21 cellular contexts compared by ENCODE assay signal in the genomic region with DNA sequence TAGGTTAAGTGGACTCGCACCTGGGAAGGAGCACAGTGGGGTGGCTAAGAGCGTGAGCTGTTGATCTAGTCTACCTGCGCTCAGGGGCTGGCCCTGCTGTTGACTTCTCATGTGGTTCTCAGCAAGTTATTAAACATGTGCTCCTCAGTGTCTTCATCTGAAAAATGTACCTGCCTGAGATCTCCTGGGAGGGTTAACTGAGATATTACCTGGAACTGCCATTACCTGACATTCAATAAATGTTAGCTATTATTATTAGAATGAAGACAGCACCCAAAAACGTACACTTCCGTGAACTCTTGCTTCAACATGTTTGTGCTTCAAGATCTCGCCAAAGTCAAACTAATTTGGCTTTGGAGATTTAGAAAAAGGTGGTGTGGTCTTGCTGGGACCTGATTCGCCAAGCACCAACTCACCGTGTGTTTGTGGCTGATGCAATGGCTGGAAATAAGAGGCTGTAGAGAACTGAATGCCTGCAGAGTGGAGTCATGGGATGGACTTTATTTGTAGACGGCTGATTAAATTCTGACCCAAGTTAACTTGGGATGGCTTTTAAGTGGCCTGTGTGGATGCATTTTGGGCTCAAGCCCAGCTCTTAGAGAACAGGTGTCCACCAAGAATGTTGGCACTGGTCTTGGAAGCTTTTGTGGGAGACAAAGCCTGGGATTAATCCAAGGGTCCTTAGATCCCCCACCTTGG.
A peak's percentile ranks its signal among the peaks of the same experiment; 100 is the strongest.
DNase-seq lines count a peak whose midpoint lies in the region; ATAC-seq and TF ChIP-seq lines count a peak whose summit lies in the region.
"Had no signal": no experiment of that assay in that cellular context is flagged by ENCODE, and none has a peak within 500 bp of the region (broad histone marks: within the 10 kb centered on the region; RNA-seq: fewer than 3 reads in every experiment).

No MANE protein-coding gene starts in this region.

- no peak overlapping the region for H3K4ac ChIP-seq in mesenchymal stem cell (ENCODE audit: low read depth in 1 of 2, low read length in 2 of 2)

- H2BK12ac ChIP-seq in mesenchymal stem cell (ENCODE audit: low read length in 2 of 2): no peak overlapping the region

- H3K9me3 ChIP-seq in mesenchymal stem cell (ENCODE audit: control insufficient read depth, low read length) (no peaks in the 10 kb centered on the region), hepatocyte (ENCODE audit: low read depth) (no peaks in the 10 kb centered on the region)
- H3K9me3 ChIP-seq: adrenal gland had no signal

- no peak for TF ChIP-seq POLR2A in erythroblast (IDR thresholded peaks at IDR 0.05; ENCODE audit: low read length)

- H3K4me1 ChIP-seq in mesenchymal stem cell (ENCODE audit: control insufficient read depth, insufficient read depth, low read depth, low read length): peaks cover 6% of the 10 kb centered on the region
- no peaks in the 10 kb centered on the region for H3K4me1 ChIP-seq in hepatocyte (ENCODE audit: insufficient read depth)

- TF ChIP-seq CTCF in RWPE1 (conservative IDR thresholded peaks at IDR 0.05; ENCODE audit: low read depth): no peak
- no peak for TF ChIP-seq CTCF in hepatocyte (IDR thresholded peaks at IDR 0.05; ENCODE audit: poor library complexity)
- no peak for TF ChIP-seq CTCF in foreskin fibroblast (IDR thresholded peaks at IDR 0.05; ENCODE audit: low read depth, low read length)

- H3K9me3 Mint-ChIP-seq in activated CD8-positive, alpha-beta T cell treated with anti-CD3 and anti-CD28 coated beads, Interleukin-2, amount 10 ng/mL, durations not matched to agents 7 days and 5 days (ENCODE audit: insufficient read depth): no peaks in the 10 kb centered on the region

- H3K27ac ChIP-seq in RWPE1 (peak overlapping the region; percentile 12; the same call in 1 of the 2 replicates), mesenchymal stem cell (ENCODE audit: low read length, poor library complexity, severe bottlenecking) (no peak overlapping the region), hepatocyte (no peak overlapping the region)
- H3K27ac ChIP-seq: adrenal gland, coronary artery had no signal

- H2AFZ ChIP-seq in mesenchymal stem cell (ENCODE audit: low read depth, low read length) (no peak overlapping the region), hepatocyte (no peak overlapping the region)

- no peak overlapping the region for H2BK5ac ChIP-seq in mesenchymal stem cell (ENCODE audit: low read depth, low read length, poor library complexity, severe bottlenecking)

- no peak overlapping the region for H2AK5ac ChIP-seq in mesenchymal stem cell (ENCODE audit: low read length, severe bottlenecking)

- H3K4me2 ChIP-seq in mesenchymal stem cell (ENCODE audit: low read length, poor library complexity, severe bottlenecking) (no peak overlapping the region), hepatocyte (no peak overlapping the region)

- ATAC-seq in activated CD8-positive, alpha-beta T cell treated with anti-CD3 and anti-CD28 coated beads, Interleukin-2, amount 10 ng/mL, durations not matched to agents 7 days and 5 days: no peak

- H3K36me3 ChIP-seq in mesenchymal stem cell (ENCODE audit: control insufficient read depth in 1 of 2, insufficient read depth in 2 of 2, low read depth in 1 of 2, low read length in 2 of 2): no peaks in the 10 kb centered on the region
- H3K36me3 ChIP-seq in hepatocyte (replicated peaks; ENCODE audit: insufficient read depth, low read depth): no peaks in the 10 kb centered on the region
- H3K36me3 ChIP-seq: adrenal gland had no signal

- H3K27ac Mint-ChIP-seq in activated CD8-positive, alpha-beta T cell treated with anti-CD3 and anti-CD28 coated beads, Interleukin-2, amount 10 ng/mL, durations not matched to agents 7 days and 5 days: no peak overlapping the region

- no peak overlapping the region for H3K18ac ChIP-seq in mesenchymal stem cell (ENCODE audit: low read depth in 1 of 2, low read length in 2 of 2)

- H3K9ac ChIP-seq in mesenchymal stem cell (ENCODE audit: low read length): no peak overlapping the region

- H3K27me3 ChIP-seq in mesenchymal stem cell (ENCODE audit: control insufficient read depth in 1 of 2, insufficient read depth in 1 of 2, low read length in 2 of 2) (no peaks in the 10 kb centered on the region), hepatocyte (no peaks in the 10 kb centered on the region)
- H3K27me3 ChIP-seq: adrenal gland had no signal

- CTCF ChIA-PET in RWPE1 (lab: Yijun Ruan, JAX): no interaction called here
- CTCF ChIA-PET in activated CD8-positive, alpha-beta T cell treated with anti-CD3 and anti-CD28 coated beads, Interleukin-2, amount 10 ng/mL, durations not matched to agents 7 days and 5 days (lab: Charles Lee): no interaction called here

- H4K91ac ChIP-seq in mesenchymal stem cell (ENCODE audit: low read length): no peak overlapping the region

- no peak overlapping the region for H3K23ac ChIP-seq in mesenchymal stem cell (ENCODE audit: low read length in 2 of 2)

- no peaks in the 10 kb centered on the region for H3K79me2 ChIP-seq in hepatocyte

- no peaks in the 10 kb centered on the region for H3K27me3 Mint-ChIP-seq in activated CD8-positive, alpha-beta T cell treated with anti-CD3 and anti-CD28 coated beads, Interleukin-2, amount 10 ng/mL, durations not matched to agents 7 days and 5 days (ENCODE audit: low read depth)

- H4K8ac ChIP-seq in mesenchymal stem cell (ENCODE audit: low read length): no peak overlapping the region

- no peak overlapping the region for H3K4me3 Mint-ChIP-seq in activated CD8-positive, alpha-beta T cell treated with anti-CD3 and anti-CD28 coated beads, Interleukin-2, amount 10 ng/mL, durations not matched to agents 7 days and 5 days

- no peak overlapping the region for H2BK15ac ChIP-seq in mesenchymal stem cell (ENCODE audit: low read depth, poor library complexity, severe bottlenecking)

- no peaks in the 10 kb centered on the region for H3K36me3 Mint-ChIP-seq in activated CD8-positive, alpha-beta T cell treated with anti-CD3 and anti-CD28 coated beads, Interleukin-2, amount 10 ng/mL, durations not matched to agents 7 days and 5 days (ENCODE audit: low read depth)

- DNase-seq in EL (peak; percentile 65), RWPE1 (ENCODE audit: low spot score) (no peak), erythroblast (lab: John Stamatoyannopoulos, UW) (peak; percentile 27 to 63), mesenchymal stem cell (peak; percentile 6), hepatocyte (ENCODE audit: low spot score) (no peak), foreskin fibroblast (no peak), AG20443 (ENCODE audit: low spot score) (no peak)
- DNase-seq in activated CD8-positive, alpha-beta T cell treated with anti-CD3 and anti-CD28 coated beads, Interleukin-2, amount 10 ng/mL, durations not matched to agents 7 days and 5 days: no peak
- DNase-seq: activated CD4-positive, alpha-beta T cell treated with anti-CD3 and anti-CD28 coated beads for 48 hours; activated CD8-positive, alpha-beta memory T cell treated with anti-CD3 and anti-CD28 coated beads, Interleukin-2, amount 50 U/mL, for 4 hours; activated gamma-delta T cell; adrenal gland; DMS79 treated with DMSO at 0.1 percent for 48 hours; HCEC 1CT; KG1; NCI-H1105; NCI-H526; stimulated activated CD4-positive, alpha-beta T cell treated with anti-CD3 and anti-CD28 coated beads, Interleukin-4, amount 100 ng/mL, for 1 hour; T1000 had no signal

- H3K4me3 ChIP-seq in mesenchymal stem cell (ENCODE audit: insufficient read depth in 1 of 2, low read depth in 1 of 2, low read length in 2 of 2): no peak overlapping the region
- H3K4me3 ChIP-seq in hepatocyte: no peak overlapping the region
- no peak overlapping the region for H3K4me3 ChIP-seq in foreskin fibroblast (ENCODE audit: low read depth in 1 of 2, low read length in 2 of 2)
- H3K4me3 ChIP-seq: adrenal gland, coronary artery, skin epidermis had no signal

- no peaks in the 10 kb centered on the region for H3K79me1 ChIP-seq in mesenchymal stem cell (replicated peaks; ENCODE audit: low read length, poor library complexity, severe bottlenecking)

- no peaks in the 10 kb centered on the region for H3K9me2 ChIP-seq in hepatocyte (replicated peaks; ENCODE audit: insufficient read depth)

- H3K4me1 Mint-ChIP-seq in activated CD8-positive, alpha-beta T cell treated with anti-CD3 and anti-CD28 coated beads, Interleukin-2, amount 10 ng/mL, durations not matched to agents 7 days and 5 days (ENCODE audit: low read depth): no peaks in the 10 kb centered on the region

- WGBS in mesenchymal stem cell: 92% methylated on average over 9 of the region's 9 CpGs
- 81% methylated on average over 9 of the region's 9 CpGs for WGBS in hepatocyte (ENCODE audit: low lambda C conversion rate, missing lambda C conversion rate)

- H4K20me1 ChIP-seq in hepatocyte (ENCODE audit: insufficient read depth, poor library complexity, severe bottlenecking): no peaks in the 10 kb centered on the region

- POLR2A ChIA-PET in RWPE1 (lab: Yijun Ruan, JAX; ENCODE audit: low non-redundant PET): no interaction called here
- POLR2A ChIA-PET in activated CD8-positive, alpha-beta T cell treated with anti-CD3 and anti-CD28 coated beads, Interleukin-2, amount 10 ng/mL, durations not matched to agents 7 days and 5 days (lab: Charles Lee): no interaction called here

- no peak overlapping the region for H3K14ac ChIP-seq in mesenchymal stem cell (ENCODE audit: low read length in 2 of 2)

- H2BK120ac ChIP-seq in mesenchymal stem cell (ENCODE audit: low read depth, low read length): no peak overlapping the region

Comparison
In these comparisons a context has a peak if more than half of its experiments do, and no peak if none do; other contexts are left out.
1. DNase-seq: peak in EL (single experiment), erythroblast (2 of 2) and mesenchymal stem cell (single experiment); none in RWPE1 (single experiment), activated CD8-positive, alpha-beta T cell treated with anti-CD3 and anti-CD28 coated beads, Interleukin-2, amount 10 ng/mL, durations not matched to agents 7 days and 5 days (single experiment), hepatocyte (single experiment), foreskin fibroblast (0 of 2) and AG20443 (single experiment).